32 cellular contexts compared by ENCODE assay signal in genomic region chr6:144138542-144138941, GRCh38.
"Had no signal": no experiment of that assay in that cellular context is flagged by ENCODE, and none has a peak within 500 bp of the region (broad histone marks: within the 10 kb centered on the region; RNA-seq: fewer than 3 reads in every experiment).

No MANE protein-coding gene starts in this region.

- FAIRE-seq: TTC549 had no signal

- ATAC-seq: activated CD8-positive, alpha-beta T cell treated with anti-CD3 and anti-CD28 coated beads for 36 hours; activated naive CD4-positive, alpha-beta T cell treated with anti-CD3 and anti-CD28 coated beads, Interleukin-2, amount 50 U/mL, for 72 hours; activated T-cell treated with anti-CD3 and anti-CD28 coated beads, Interleukin-2, amount 50 U/mL, for 4 hours; activated T-cell treated with anti-CD3 and anti-CD28 coated beads, Interleukin-2, amount 50 U/mL, for 72 hours; activated T-helper 17 cell treated with anti-CD3 and anti-CD28 coated beads, Interleukin-2, amount 50 U/mL, for 72 hours; body of pancreas had no signal

- H3K27me3 ChIP-seq: ascending aorta, body of pancreas, brain microvascular endothelial cell, breast epithelium had no signal

- DNase-seq: activated B cell treated with CpG ODN at 0.5 μM for 24 hours; activated CD4-positive, alpha-beta memory T cell treated with anti-CD3 and anti-CD28 coated beads for 36 hours; activated CD4-positive, alpha-beta T cell treated with anti-CD3 and anti-CD28 coated beads for 4 hours; activated CD4-positive, alpha-beta T cell treated with anti-CD3 and anti-CD28 coated beads, Interleukin-2, amount 50 U/mL, for 1 hour; activated CD4-positive, alpha-beta T cell treated with anti-CD3 and anti-CD28 coated beads, Interleukin-2, amount 50 U/mL, for 4 hours; activated CD4-positive, CD25-positive, alpha-beta regulatory T cell treated with anti-CD3 and anti-CD28 coated beads, Interleukin-2, amount 50 U/mL, for 72 hours; activated CD8-positive, alpha-beta memory T cell treated with anti-CD3 and anti-CD28 coated beads, Interleukin-2, amount 50 U/mL, for 4 hours; activated CD8-positive, alpha-beta T cell treated with anti-CD3 and anti-CD28 coated beads for 36 hours; activated effector memory CD4-positive, alpha-beta T cell treated with anti-CD3 and anti-CD28 coated beads, Interleukin-2, amount 50 U/mL, for 16 hours; activated gamma-delta T cell treated with Interleukin-2 at 50 U/mL for 16 hours; activated naive CD4-positive, alpha-beta T cell; activated naive CD4-positive, alpha-beta T cell treated with anti-CD3 and anti-CD28 coated beads for 36 hours; activated naive CD4-positive, alpha-beta T cell treated with anti-CD3 and anti-CD28 coated beads, Interleukin-2, amount 50 U/mL, for 16 hours; activated naive CD8-positive, alpha-beta T cell treated with anti-CD3 and anti-CD28 coated beads for 36 hours; activated T-cell treated with anti-CD3 and anti-CD28 coated beads for 4 hours; activated T-cell treated with anti-CD3 and anti-CD28 coated beads, Interleukin-2, amount 50 U/mL, for 1 hour; activated T-cell treated with anti-CD3 and anti-CD28 coated beads, Interleukin-2, amount 50 U/mL, for 4 hours; activated T-cell treated with anti-CD3 and anti-CD28 coated beads, Interleukin-2, amount 50 U/mL, for 72 hours; amygdala; anterior cingulate cortex; body of pancreas; brain microvascular endothelial cell; central memory CD4-positive, alpha-beta T cell; T-helper 1 cell; T-helper 2 cell; T-helper 9 cell had no signal

- H3K27ac ChIP-seq: ascending aorta, body of pancreas, brain microvascular endothelial cell, breast epithelium, VCaP had no signal

- H3K4me3 ChIP-seq: ascending aorta, body of pancreas, breast epithelium had no signal

- H3K36me3 ChIP-seq: ascending aorta, brain microvascular endothelial cell, breast epithelium had no signal

- H3K9me3 ChIP-seq: ascending aorta, body of pancreas, breast epithelium had no signal

- H3K4me1 ChIP-seq: ascending aorta, body of pancreas, breast epithelium had no signal
